Comparison of ENCODE assay signal across 9 cellular contexts in the genomic region with DNA sequence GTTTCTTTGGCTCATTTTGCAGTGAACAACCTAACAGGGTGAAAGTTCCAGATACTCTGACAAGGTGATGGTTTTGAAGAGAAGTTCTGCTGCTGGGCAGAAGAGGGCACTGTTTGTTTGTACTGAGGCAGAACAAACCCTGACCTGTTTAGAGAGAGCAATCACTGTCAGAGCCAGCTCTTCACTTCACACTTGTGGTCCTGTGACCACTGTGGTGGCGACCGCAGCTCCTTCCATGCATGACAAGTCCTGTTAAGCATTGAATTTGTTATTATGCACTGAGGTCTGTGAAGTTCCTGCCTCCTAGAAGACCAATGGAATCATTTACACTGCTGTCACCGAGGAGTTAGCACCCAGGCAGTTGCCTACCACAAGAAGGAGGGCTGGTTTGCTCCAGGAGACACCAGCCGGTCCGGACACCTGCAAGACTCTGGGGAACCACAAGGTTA.
DNase-seq lines count a peak whose midpoint lies in the region; ATAC-seq, FAIRE-seq and TF ChIP-seq lines count a peak whose summit lies in the region.
"Had no signal": no experiment of that assay in that cellular context is flagged by ENCODE, and none has a peak within 500 bp of the region (broad histone marks: within the 10 kb centered on the region; RNA-seq: fewer than 3 reads in every experiment).

No MANE protein-coding gene starts in this region.

- H3K9me3 Mint-ChIP-seq in CD4-positive, alpha-beta memory T cell = no peaks in the 10 kb centered on the region
- H3K9me3 Mint-ChIP-seq: activated naive CD4-positive, alpha-beta T cell treated with anti-CD3 and anti-CD28 coated beads, Interleukin-2, amount 50 U/mL, for 24 hours had no signal

- H3K9ac ChIP-seq in endothelial cell of umbilical vein (replicated peaks; ENCODE audit: extremely low read depth, insufficient read depth, low read length) = no peak overlapping the region

- no peaks in the 10 kb centered on the region for H4K20me1 ChIP-seq in endothelial cell of umbilical vein (replicated peaks; ENCODE audit: control insufficient read depth, extremely low read depth, insufficient read depth, low read length)

- intact Hi-C loops in CD4-positive, alpha-beta memory T cell (cut with micrococcal nuclease) = loop anchor here (2.0 to 10.0 kb wide), 3 partner anchors 404 to 1778 kb away; no protein-coding TSS in a partner anchor
- intact Hi-C loops in endothelial cell of umbilical vein (cut with micrococcal nuclease) = loop anchor here (1.0 to 10.0 kb wide), 7 partner anchors 150 to 1540 kb away; a partner anchor contains a TSS

- ATAC-seq in GM19351 (IDR thresholded peaks at IDR 0.05; ENCODE audit: unreplicated experiment) = peak; percentile 96
- ATAC-seq in HG03432 (IDR thresholded peaks at IDR 0.05; ENCODE audit: unreplicated experiment) = peak; percentile 100

- peaks cover 0 to 5% (median 2%) of the 10 kb centered on the region in 4 donors for H3K4me1 Mint-ChIP-seq in CD4-positive, alpha-beta memory T cell
- H3K4me1 Mint-ChIP-seq: activated naive CD4-positive, alpha-beta T cell treated with anti-CD3 and anti-CD28 coated beads, Interleukin-2, amount 50 U/mL, for 24 hours had no signal

- no peaks in the 10 kb centered on the region for H3K79me2 ChIP-seq in endothelial cell of umbilical vein (ENCODE audit: control insufficient read depth, insufficient read depth, low read length)

- no peaks in the 10 kb centered on the region for H3K9me1 ChIP-seq in endothelial cell of umbilical vein (replicated peaks; ENCODE audit: control insufficient read depth, extremely low read depth, insufficient read depth, low read length)

- no peak overlapping the region for H2AFZ ChIP-seq in endothelial cell of umbilical vein (ENCODE audit: low read depth, low read length)

- dilution Hi-C loops in endothelial cell of umbilical vein (cut with MboI; ENCODE audit: extremely low pct_ligation_motif_present, low sequenced_read_pairs) = no loop called here

- no peak overlapping the region for H3K4me3 ChIP-seq in CD4-positive, alpha-beta memory T cell (ENCODE audit: low read length in 2 of 2)
- no peak overlapping the region for H3K4me3 ChIP-seq in endothelial cell of umbilical vein (replicated peaks in 1 of 3; ENCODE audit: insufficient read depth in 1 of 3, low read depth in 1 of 3, low read length in 3 of 3)

- CTCF ChIA-PET in CD4-positive, alpha-beta memory T cell (lab: Charles Lee; ENCODE audit: partially characterized antibody) = interaction anchor here (1.2 to 2.6 kb wide), 5 partner anchors 405 to 1543 kb away, joined by 3 to 11 read pairs (median 4); a partner anchor contains a TSS
- CTCF ChIA-PET in endothelial cell of umbilical vein (lab: Charles Lee) = interaction anchor here (0.6 to 2.2 kb wide), 14 partner anchors 10 to 1538 kb away, joined by 3 to 19 read pairs (median 4); a partner anchor contains a TSS

- no peak for TF ChIP-seq POLR2A in endothelial cell of umbilical vein (IDR thresholded peaks at IDR 0.05; ENCODE audit: low read depth, low read length)

- H3K36me3 ChIP-seq in CD4-positive, alpha-beta memory T cell (ENCODE audit: insufficient read depth, low read length) = no peaks in the 10 kb centered on the region
- H3K36me3 ChIP-seq in endothelial cell of umbilical vein (ENCODE audit: control insufficient read depth in 2 of 2, extremely low read depth in 1 of 2, insufficient read depth in 2 of 2, low read length in 2 of 2) = no peaks in the 10 kb centered on the region

- BruUV-seq in endothelial cell of umbilical vein (replicated peaks; lab: Mats Ljungman, UMichigan) = no TSS peak

- H3K4me1 ChIP-seq in CD4-positive, alpha-beta memory T cell (ENCODE audit: insufficient read depth, low read length) = no peaks in the 10 kb centered on the region
- H3K4me1 ChIP-seq in endothelial cell of umbilical vein (ENCODE audit: control insufficient read depth, extremely low read depth, insufficient read depth, low read length) = no peaks in the 10 kb centered on the region

- H3K36me3 Mint-ChIP-seq in CD4-positive, alpha-beta memory T cell = no peaks in the 10 kb centered on the region
- H3K36me3 Mint-ChIP-seq: activated naive CD4-positive, alpha-beta T cell treated with anti-CD3 and anti-CD28 coated beads, Interleukin-2, amount 50 U/mL, for 24 hours had no signal

- H3K4me2 ChIP-seq in endothelial cell of umbilical vein (ENCODE audit: insufficient read depth, low read length) = no peak overlapping the region

- peaks cover 0 to 3% of the 10 kb centered on the region in 2 donors for H3K27me3 Mint-ChIP-seq in CD4-positive, alpha-beta memory T cell

- H3K9me3 ChIP-seq in CD4-positive, alpha-beta memory T cell (ENCODE audit: control insufficient read depth in 1 of 2, low read length in 2 of 2) = no peaks in the 10 kb centered on the region
- H3K9me3 ChIP-seq in endothelial cell of umbilical vein (replicated peaks; ENCODE audit: control insufficient read depth, insufficient read depth, low read length) = no peaks in the 10 kb centered on the region

- TF ChIP-seq CTCF in endothelial cell of umbilical vein (IDR thresholded peaks at IDR 0.05; ENCODE audit: extremely low read depth in 1 of 2, insufficient read depth in 1 of 2, low read depth in 1 of 2, low read length in 2 of 2) = peak; percentile 69 to 81

- no peak overlapping the region for H3K27ac Mint-ChIP-seq in CD4-positive, alpha-beta memory T cell
- H3K27ac Mint-ChIP-seq: activated naive CD4-positive, alpha-beta T cell treated with anti-CD3 and anti-CD28 coated beads, Interleukin-2, amount 50 U/mL, for 24 hours had no signal

- FAIRE-seq in endothelial cell of umbilical vein (lab: Jason Lieb, UNC) = peak; percentile 87

- no peaks in the 10 kb centered on the region for H3K27me3 ChIP-seq in CD4-positive, alpha-beta memory T cell (ENCODE audit: insufficient read depth, low read length)
- no peaks in the 10 kb centered on the region for H3K27me3 ChIP-seq in endothelial cell of umbilical vein (ENCODE audit: control insufficient read depth in 2 of 2, insufficient read depth in 2 of 2, low read length in 2 of 2)

- POLR2A ChIA-PET in CD4-positive, alpha-beta memory T cell (lab: Charles Lee; ENCODE audit: partially characterized antibody) = no interaction called here
- POLR2A ChIA-PET in endothelial cell of umbilical vein (lab: Charles Lee) = no interaction called here

- DNase-seq in CD4-positive, alpha-beta memory T cell = peak; percentile 60 to 80 (median 64)
- DNase-seq in NCI-H82 (lab: John Stamatoyannopoulos, UW) = peak; percentile 66
- peak; percentile 6 to 35 for DNase-seq in activated CD8-positive, alpha-beta memory T cell treated with anti-CD3 and anti-CD28 coated beads for 4 hours (ENCODE audit: low read depth in 2 of 2)
- peak; percentile 69 for DNase-seq in endothelial cell of umbilical vein (ENCODE audit: low read depth, low spot score)
- peak; percentile 48 for DNase-seq in mucosa of gallbladder (ENCODE audit: low spot score)
- DNase-seq in stimulated activated CD8-positive, alpha-beta memory T cell treated with anti-CD3 and anti-CD28 coated beads, Interleukin-7, amount 100 ng/mL, for 24 hours (ENCODE audit: low read depth) = peak; percentile 22

- H3K4me3 Mint-ChIP-seq in CD4-positive, alpha-beta memory T cell = no peak overlapping the region
- H3K4me3 Mint-ChIP-seq: activated naive CD4-positive, alpha-beta T cell treated with anti-CD3 and anti-CD28 coated beads, Interleukin-2, amount 50 U/mL, for 24 hours had no signal

- no peak overlapping the region for H3K27ac ChIP-seq in CD4-positive, alpha-beta memory T cell (ENCODE audit: low read depth, low read length)
- no peak overlapping the region for H3K27ac ChIP-seq in endothelial cell of umbilical vein (ENCODE audit: insufficient read depth, low read depth, low read length)

TF ChIP-seq in endothelial cell of umbilical vein, 7 proteins besides CTCF, POLR2A, EP300 and RAD21:
- TF ChIP-seq, protein P1, sequence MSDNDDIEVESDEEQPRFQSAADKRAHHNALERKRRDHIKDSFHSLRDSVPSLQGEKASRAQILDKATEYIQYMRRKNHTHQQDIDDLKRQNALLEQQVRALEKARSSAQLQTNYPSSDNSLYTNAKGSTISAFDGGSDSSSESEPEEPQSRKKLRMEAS (IDR thresholded peaks at IDR 0.05; ENCODE audit: insufficient read depth, insufficient read length) = no peak
- TF ChIP-seq JUN (IDR thresholded peaks at IDR 0.05; ENCODE audit: borderline replicate concordance, insufficient read depth, insufficient read length, low read depth) (no peak), POLR2AphosphoS5 (IDR thresholded peaks at IDR 0.05; ENCODE audit: insufficient read depth, low read depth, low read length) (no peak), EZH2 (IDR thresholded peaks at IDR 0.05; ENCODE audit: borderline replicate concordance, low read depth, low read length, severe bottlenecking) (no peak), GATA2 (IDR thresholded peaks at IDR 0.05; ENCODE audit: insufficient read depth, insufficient read length, low read depth, low read length) (no peak), MYC (IDR thresholded peaks at IDR 0.05; ENCODE audit: low read depth, low read length) (no peak), FOS (IDR thresholded peaks at IDR 0.05; ENCODE audit: borderline replicate concordance, insufficient read depth, low read length) (no peak)
